Comparison of ENCODE assay signal across 9 cellular contexts in genomic region chr1:206117151-206117948, GRCh38. TPM values are rescaled to one million over a fixed set of nuclear protein-coding genes. Genes with fewer than 3 reads are reported as not detected.
DNase-seq lines count a peak whose midpoint lies in the region; ATAC-seq and TF ChIP-seq lines count a peak whose summit lies in the region.
"Had no signal": no experiment of that assay in that cellular context is flagged by ENCODE, and none has a peak within 500 bp of the region (broad histone marks: within the 10 kb centered on the region; RNA-seq: fewer than 3 reads in every experiment).

AVPR1B (minus strand) TSS chr1:206117388; CDS start chr1:206116890, 498 bp downstream.

- no peaks in the 10 kb centered on the region for H3K36me3 ChIP-seq in brain microvascular endothelial cell (replicated peaks)
- H3K36me3 ChIP-seq in kidney epithelial cell (ENCODE audit: control insufficient read depth, insufficient read depth, low read length): no peaks in the 10 kb centered on the region

- no peak for TF ChIP-seq CTCF in brain microvascular endothelial cell (IDR thresholded peaks at IDR 0.05; ENCODE audit: low read depth, low read length, missing control alignments)
- TF ChIP-seq CTCF in kidney epithelial cell (IDR thresholded peaks at IDR 0.05; ENCODE audit: insufficient read depth, low read length, poor library complexity, severe bottlenecking): peak; percentile 45

- H3K27me3 ChIP-seq in brain microvascular endothelial cell (replicated peaks): peaks cover 16% of the 10 kb centered on the region
- H3K27me3 ChIP-seq in kidney epithelial cell (ENCODE audit: control insufficient read depth, insufficient read depth, low read length): peaks cover 11% of the 10 kb centered on the region

- ATAC-seq in HG03159 (IDR thresholded peaks at IDR 0.05; ENCODE audit: unreplicated experiment): no peak
- ATAC-seq in GM21381 (IDR thresholded peaks at IDR 0.05; ENCODE audit: unreplicated experiment): no peak

- no peak within 1 kb of the TSS for H3K27ac ChIP-seq in brain microvascular endothelial cell

- in situ Hi-C loops in brain microvascular endothelial cell (cut with HindIII; ENCODE audit: low pct_ligation_motif_present, low sequenced_read_pairs): loop anchor here (25.0 kb wide), 3 partner anchors 130 to 330 kb away; partner anchors contain the start of gene RAB29

- peak; percentile 45 for DNase-seq in activated CD4-positive, alpha-beta T cell treated with anti-CD3 and anti-CD28 coated beads for 48 hours
- DNase-seq in activated CD4-positive, alpha-beta T cell treated with anti-CD3 and anti-CD28 coated beads for 1 hour: no peak
- DNase-seq in NCI-H524 treated with DMSO at 0.1 percent for 48 hours (lab: John Stamatoyannopoulos, UW) (peak; percentile 21), brain microvascular endothelial cell (peak; percentile 5), kidney epithelial cell (ENCODE audit: low read depth) (no peak)
- peak; percentile 30 for DNase-seq in stimulated activated CD4-positive, alpha-beta T cell treated with anti-CD3 and anti-CD28 coated beads, Interleukin-4, amount 100 ng/mL, for 1 hour
- DNase-seq: DND-41 had no signal

- H3K4me3 ChIP-seq in brain microvascular endothelial cell (ENCODE audit: low read depth, low read length) (peak within 1 kb of the TSS; percentile 26), kidney epithelial cell (ENCODE audit: low read depth, low read length) (peak within 1 kb of the TSS; percentile 25)

RNA-seq across cellular contexts. Expression of gene AVPR1B, which starts in this region (rescaled TPM):
- total RNA-seq in kidney epithelial cell: not detected in 2 replicates

Comparison
In these comparisons a context has a peak if more than half of its experiments do, and no peak if none do; other contexts are left out.
1. DNase-seq: peak in activated CD4-positive, alpha-beta T cell treated with anti-CD3 and anti-CD28 coated beads for 48 hours (single experiment), NCI-H524 treated with DMSO at 0.1 percent for 48 hours (single experiment), brain microvascular endothelial cell (single experiment) and stimulated activated CD4-positive, alpha-beta T cell treated with anti-CD3 and anti-CD28 coated beads, Interleukin-4, amount 100 ng/mL, for 1 hour (single experiment); none in activated CD4-positive, alpha-beta T cell treated with anti-CD3 and anti-CD28 coated beads for 1 hour (single experiment) and kidney epithelial cell (single experiment).